Comparison of ENCODE assay signal across 28 cellular contexts in the genomic region with DNA sequence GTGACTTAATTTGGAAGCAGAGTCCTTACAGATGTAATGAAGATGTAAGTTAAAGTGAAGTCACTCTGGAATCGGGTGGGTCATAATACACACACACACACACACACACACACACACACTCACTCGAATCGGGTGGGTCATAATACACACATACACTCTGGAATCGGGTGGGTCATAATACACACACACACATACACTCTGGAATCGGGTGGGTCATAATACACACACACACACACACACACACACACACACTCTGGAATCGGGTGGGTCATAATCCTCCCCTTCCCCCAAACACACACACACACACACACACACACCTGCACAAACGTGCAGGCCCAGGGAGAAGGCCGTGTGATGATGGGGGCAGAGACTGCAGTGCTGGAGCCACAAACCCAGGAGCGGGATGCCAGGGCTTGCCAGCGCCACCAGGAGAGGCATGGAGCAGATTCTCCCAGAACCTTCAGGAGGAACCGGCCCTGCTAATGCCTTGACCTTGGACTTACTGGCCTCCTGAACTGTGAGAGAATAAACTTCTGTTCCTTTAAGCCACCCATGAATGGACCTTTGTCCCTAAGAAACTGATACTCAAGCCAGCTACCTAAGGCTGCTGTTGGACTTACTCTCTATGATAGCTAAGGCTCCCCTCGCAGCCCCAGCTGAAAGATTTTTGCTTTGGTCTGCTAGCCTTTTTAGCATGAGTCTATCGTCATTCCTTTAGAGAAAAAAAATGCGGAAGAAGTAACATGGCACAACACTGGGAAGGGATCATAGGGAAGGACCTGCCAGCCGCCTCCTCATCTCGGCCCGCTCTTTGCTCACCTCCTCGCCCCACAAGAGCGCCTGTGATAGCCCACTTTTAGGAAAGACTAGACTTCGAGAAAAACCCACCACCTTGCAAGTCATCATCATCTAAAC.
DNase-seq lines count a peak whose midpoint lies in the region; ATAC-seq, FAIRE-seq and TF ChIP-seq lines count a peak whose summit lies in the region.
"Had no signal": no experiment of that assay in that cellular context is flagged by ENCODE, and none has a peak within 500 bp of the region (broad histone marks: within the 10 kb centered on the region; RNA-seq: fewer than 3 reads in every experiment).

No MANE protein-coding gene starts in this region.

- H3K4me1 Mint-ChIP-seq in CD14-positive monocyte (no peaks in the 10 kb centered on the region), T-cell (no peaks in the 10 kb centered on the region)
- H3K4me1 Mint-ChIP-seq: CD4-positive, CD25-positive, alpha-beta regulatory T cell; immature natural killer cell; T-helper 17 cell had no signal

- H3K36me3 ChIP-seq in body of pancreas (replicated peaks in 1 of 2; ENCODE audit: insufficient read depth in 1 of 2, low read depth in 2 of 2), result no peaks in the 10 kb centered on the region
- H3K36me3 ChIP-seq in liver (ENCODE audit: control insufficient read depth in 4 of 4, insufficient read depth in 3 of 4, low read depth in 1 of 4, low read length in 3 of 4), result peaks cover 0 to 6% (median 2%) of the 10 kb centered on the region in 4 donors
- H3K36me3 ChIP-seq in pancreas, result no peaks in the 10 kb centered on the region
- H3K36me3 ChIP-seq in upper lobe of right lung, result no peaks in the 10 kb centered on the region
- H3K36me3 ChIP-seq: breast epithelium, gastrocnemius medialis, tibial artery had no signal

- H3K27me3 ChIP-seq in body of pancreas (no peaks in the 10 kb centered on the region), liver (ENCODE audit: control insufficient read depth in 4 of 4, insufficient read depth in 4 of 4, low read length in 3 of 4) (no peaks in the 10 kb centered on the region), pancreas (no peaks in the 10 kb centered on the region), upper lobe of right lung (no peaks in the 10 kb centered on the region)
- H3K27me3 ChIP-seq: breast epithelium, gastrocnemius medialis, hepatocyte, tibial artery had no signal

- FAIRE-seq in pancreas (lab: Jason Lieb, UNC), result no peak
- FAIRE-seq: GM12891 had no signal

- no peaks in the 10 kb centered on the region for H3K36me3 Mint-ChIP-seq in CD14-positive monocyte
- no peaks in the 10 kb centered on the region for H3K36me3 Mint-ChIP-seq in T-cell
- H3K36me3 Mint-ChIP-seq: CD4-positive, CD25-positive, alpha-beta regulatory T cell; immature natural killer cell had no signal

- H3K27ac Mint-ChIP-seq in CD14-positive monocyte (no peak overlapping the region), T-cell (no peak overlapping the region)
- H3K27ac Mint-ChIP-seq: CD4-positive, CD25-positive, alpha-beta regulatory T cell; HFFc6; immature natural killer cell; T-helper 17 cell had no signal

- WGBS in body of pancreas, 2 donors, result 44 to 45% methylated on average over 16 to 20 of the region's 20 CpGs
- WGBS in liver, result 86% methylated on average over 20 of the region's 20 CpGs
- 30 to 38% methylated on average over 20 of the region's 20 CpGs for WGBS in pancreas, 2 donors

- peaks cover 0 to 7% (median 2%) of the 10 kb centered on the region in 7 donors for H3K9me3 Mint-ChIP-seq in CD14-positive monocyte
- no peaks in the 10 kb centered on the region for H3K9me3 Mint-ChIP-seq in T-cell
- H3K9me3 Mint-ChIP-seq: HFFc6, immature natural killer cell had no signal

- CTCF ChIA-PET in T-cell (lab: Charles Lee), result no interaction called here

- DNase-seq in body of pancreas, result peak; percentile 59 to 81 (median 76)
- peak; percentile 53 to 78 (median 72) for DNase-seq in pancreas
- DNase-seq in upper lobe of right lung, result no peak
- DNase-seq in CD14-positive monocyte (ENCODE audit: low spot score), result no peak
- no peak for DNase-seq in T-cell
- DNase-seq: activated CD4-positive, alpha-beta T cell treated with anti-CD3 and anti-CD28 coated beads for 48 hours; activated naive CD4-positive, alpha-beta T cell; activated T-cell treated with anti-CD3 and anti-CD28 coated beads, Interleukin-2, amount 50 U/mL, for 48 hours; CD4-positive, CD25-positive, alpha-beta regulatory T cell; gastrocnemius medialis; HFFc6; immature natural killer cell; Karpas-422; left ventricle myocardium superior; MV-4-11; NCI-H526 treated with DMSO at 0.1 percent for 48 hours; occipital lobe; retina; stimulated activated CD4-positive, alpha-beta T cell treated with anti-CD3 and anti-CD28 coated beads, Interleukin-4, amount 100 ng/mL, for 24 hours; stimulated activated naive CD4-positive, alpha-beta T cell; T-helper 17 cell; tibial artery had no signal

- H3K4me1 ChIP-seq in body of pancreas, result peaks cover 54% of the 10 kb centered on the region
- H3K4me1 ChIP-seq in liver (ENCODE audit: control insufficient read depth in 4 of 4, insufficient read depth in 4 of 4, low read length in 3 of 4), result peaks cover 16 to 39% (median 28%) of the 10 kb centered on the region in 4 donors
- peaks cover 0 to 29% (median 15%) of the 10 kb centered on the region in 3 donors for H3K4me1 ChIP-seq in pancreas
- H3K4me1 ChIP-seq in upper lobe of right lung, result peaks cover 19% of the 10 kb centered on the region
- H3K4me1 ChIP-seq: breast epithelium, gastrocnemius medialis had no signal

- H3K4me3 Mint-ChIP-seq in CD14-positive monocyte (no peak overlapping the region), T-cell (no peak overlapping the region)
- H3K4me3 Mint-ChIP-seq: CD4-positive, CD25-positive, alpha-beta regulatory T cell; HFFc6; immature natural killer cell; T-helper 17 cell had no signal

- H3K27ac ChIP-seq in body of pancreas, result peak overlapping the region; percentile 72 to 84 (median 78)
- peak overlapping the region; percentile 47 for H3K27ac ChIP-seq in liver (ENCODE audit: low read depth in 1 of 2, low read length in 2 of 2)
- H3K27ac ChIP-seq in pancreas, result peak overlapping the region; percentile 19 to 82 (median 53)
- no peak overlapping the region for H3K27ac ChIP-seq in upper lobe of right lung
- H3K27ac ChIP-seq: breast epithelium, coronary artery, gastrocnemius medialis, hepatocyte, tibial artery had no signal

- no peak overlapping the region for H3K9ac ChIP-seq in liver (ENCODE audit: low read depth in 1 of 2, low read length in 2 of 2)

- no peak for TF ChIP-seq RAD21 in liver (IDR thresholded peaks at IDR 0.05)

- POLR2A ChIA-PET in T-cell (lab: Charles Lee), result no interaction called here

- intact Hi-C loops in body of pancreas (cut with DNase I), result no loop called here
- intact Hi-C loops in pancreas (cut with DNase I), result no loop called here
- intact Hi-C loops in upper lobe of right lung (cut with DNase I), result no loop called here
- intact Hi-C loops in CD14-positive monocyte (cut with micrococcal nuclease), result no loop called here

- peak in 3 of 7 experiments; percentile 22 to 42 (median 31) for TF ChIP-seq CTCF in body of pancreas (IDR thresholded peaks at IDR 0.05)
- no peak for TF ChIP-seq CTCF in liver (IDR thresholded peaks at IDR 0.05; ENCODE audit: low read depth, low read length, missing input control)
- TF ChIP-seq CTCF in pancreas (IDR thresholded peaks at IDR 0.05), result no peak
- no peak for TF ChIP-seq CTCF in upper lobe of right lung (IDR thresholded peaks at IDR 0.05)
- no peak for TF ChIP-seq CTCF in CD14-positive monocyte (IDR thresholded peaks at IDR 0.05)

- H3K9me3 ChIP-seq in body of pancreas, result no peaks in the 10 kb centered on the region
- H3K9me3 ChIP-seq in liver (ENCODE audit: control insufficient read depth in 4 of 4, low read length in 3 of 4), result no peaks in the 10 kb centered on the region
- no peaks in the 10 kb centered on the region for H3K9me3 ChIP-seq in pancreas
- no peaks in the 10 kb centered on the region for H3K9me3 ChIP-seq in upper lobe of right lung
- H3K9me3 ChIP-seq: breast epithelium, gastrocnemius medialis, tibial artery had no signal

- ATAC-seq in body of pancreas (peak; percentile 79), pancreas (peak; percentile 69 to 85 (median 82)), upper lobe of right lung (peak; percentile 20), GM19324 (IDR thresholded peaks at IDR 0.05; ENCODE audit: low FRiP score, unreplicated experiment) (no peak), T-cell (replicated peaks in 1 of 4) (no peak)
- ATAC-seq: gastrocnemius medialis, left ventricle myocardium superior, T-helper 17 cell had no signal

- no peak overlapping the region for H3K4me3 ChIP-seq in body of pancreas
- no peak overlapping the region for H3K4me3 ChIP-seq in liver (ENCODE audit: low read depth in 1 of 3, low read length in 3 of 3)
- peak overlapping the region in 1 of 4 donors; percentile 22 for H3K4me3 ChIP-seq in pancreas
- no peak overlapping the region for H3K4me3 ChIP-seq in upper lobe of right lung
- H3K4me3 ChIP-seq: breast epithelium, coronary artery, gastrocnemius medialis, hepatocyte, tibial artery had no signal

- H3K27me3 Mint-ChIP-seq in CD14-positive monocyte (ENCODE audit: low read depth in 3 of 3) (peaks cover 0 to 3% (median 1%) of the 10 kb centered on the region in 3 donors), T-cell (peaks cover 7% of the 10 kb centered on the region in 2 donors)

- no peak for TF ChIP-seq POLR2A in body of pancreas (IDR thresholded peaks at IDR 0.05)

TF ChIP-seq in liver, 16 proteins besides CTCF, POLR2A, EP300 and RAD21 (continues in another document):
- TF ChIP-seq ATF3 (IDR thresholded peaks at IDR 0.05) (no peak), ZBTB33 (IDR thresholded peaks at IDR 0.05) (no peak), YY1 (IDR thresholded peaks at IDR 0.05) (no peak), GABPA (IDR thresholded peaks at IDR 0.05 in 1 of 2, conservative IDR thresholded peaks at IDR 0.05 in 1 of 2) (no peak), TAF1 (conservative IDR thresholded peaks at IDR 0.05) (no peak), RXRA (IDR thresholded peaks at IDR 0.05) (no peak), FOXA2 (IDR thresholded peaks at IDR 0.05) (no peak), JUND (IDR thresholded peaks at IDR 0.05) (no peak), EGR1 (IDR thresholded peaks at IDR 0.05; ENCODE audit: low read depth in 2 of 2) (no peak)

Comparison
In these comparisons a context has a peak if more than half of its experiments do, and no peak if none do; other contexts are left out.
1. ATAC-seq: peak in body of pancreas (single experiment), pancreas (4 of 4) and upper lobe of right lung (single experiment); none in GM19324 (single experiment) and T-cell (0 of 4).
2. DNase-seq: peak in body of pancreas (4 of 4) and pancreas (6 of 6); none in upper lobe of right lung (single experiment), CD14-positive monocyte (single experiment) and T-cell (0 of 34).